34 cellular contexts compared by ENCODE assay signal in the genomic region with DNA sequence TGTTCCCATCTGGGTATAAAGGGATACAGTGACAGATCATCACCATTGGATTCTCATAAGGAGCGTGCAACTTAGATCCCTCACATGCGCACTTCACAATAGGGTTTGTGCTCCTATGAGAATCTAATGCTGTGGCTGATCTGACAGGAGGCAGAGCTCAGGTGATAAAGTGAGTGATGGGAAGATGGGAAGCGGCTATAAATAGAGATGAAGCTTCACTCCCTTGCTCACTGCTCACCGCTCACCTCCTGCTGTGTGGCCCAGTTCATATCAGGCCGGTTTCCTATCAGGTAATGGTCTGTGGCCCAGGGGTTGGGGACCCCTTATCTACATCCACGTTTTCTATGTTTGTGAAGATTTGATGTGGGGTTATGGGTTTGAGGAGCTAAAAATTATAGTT. TPM values are rescaled to one million over a fixed set of nuclear protein-coding genes. Genes with fewer than 3 reads are reported as not detected.
"Had no signal": no experiment of that assay in that cellular context is flagged by ENCODE, and none has a peak within 500 bp of the region (broad histone marks: within the 10 kb centered on the region; RNA-seq: fewer than 3 reads in every experiment).

No MANE protein-coding gene starts in this region.

- H3K4me3 ChIP-seq: adrenal gland, ascending aorta, cardiac muscle cell, coronary artery, dorsolateral prefrontal cortex, gastroesophageal sphincter, left lung, lower lobe of right lung, mucosa of descending colon, pancreas, right atrium auricular region, stomach, thyroid gland, upper lobe of left lung, vagina had no signal

- H3K9me3 ChIP-seq: adrenal gland, ascending aorta, gastroesophageal sphincter, left lung, lower lobe of right lung, mucosa of descending colon, pancreas, right atrium auricular region, stomach, thyroid gland, upper lobe of left lung, vagina had no signal

- H3K27me3 ChIP-seq: adrenal gland, ascending aorta, cardiac muscle cell, dorsolateral prefrontal cortex, gastroesophageal sphincter, left lung, pancreas, right atrium auricular region, stomach, thyroid gland, upper lobe of left lung, vagina had no signal

- ATAC-seq: activated CD4-positive, alpha-beta T cell treated with anti-CD3 and anti-CD28 coated beads for 36 hours; gastroesophageal sphincter; left lung; lower lobe of right lung; mucosa of descending colon; natural killer cell treated with Interleukin-12 subunit alpha and Interleukin-12 subunit beta and Interleukin-15 and Interleukin-18, amount 100 ng/mL, for 72 hours; pancreas; stimulated activated naive B cell treated with anti-CD40 and anti-IgM and Interleukin-4, amounts not matched to agents 10 μg/mL and 1 μg/mL and 100 μg/mL, for 72 hours had no signal

- H3K4me1 Mint-ChIP-seq: activated CD4-positive, alpha-beta T cell treated with anti-CD3 and anti-CD28 coated beads for 36 hours; activated naive CD8-positive, alpha-beta T cell treated with anti-CD3 and anti-CD28 coated beads for 36 hours; stimulated activated naive B cell treated with anti-CD40 and anti-IgM and Interleukin-4, amounts not matched to agents 10 μg/mL and 1 μg/mL and 100 μg/mL, for 72 hours had no signal

- H3K36me3 Mint-ChIP-seq: activated naive CD8-positive, alpha-beta T cell treated with anti-CD3 and anti-CD28 coated beads for 36 hours; brain; natural killer cell treated with Interleukin-12 subunit alpha and Interleukin-12 subunit beta and Interleukin-15 and Interleukin-18, amount 100 ng/mL, for 72 hours; stimulated activated naive B cell treated with anti-CD40 and anti-IgM and Interleukin-4, amounts not matched to agents 10 μg/mL and 1 μg/mL and 100 μg/mL, for 72 hours had no signal

- H3K27me3 Mint-ChIP-seq: activated CD4-positive, alpha-beta T cell treated with anti-CD3 and anti-CD28 coated beads for 36 hours; activated naive CD8-positive, alpha-beta T cell treated with anti-CD3 and anti-CD28 coated beads for 36 hours; brain; natural killer cell treated with Interleukin-12 subunit alpha and Interleukin-12 subunit beta and Interleukin-15 and Interleukin-18, amount 100 ng/mL, for 72 hours; stimulated activated naive B cell treated with anti-CD40 and anti-IgM and Interleukin-4, amounts not matched to agents 10 μg/mL and 1 μg/mL and 100 μg/mL, for 72 hours had no signal

- H3K27ac Mint-ChIP-seq: activated CD4-positive, alpha-beta T cell treated with anti-CD3 and anti-CD28 coated beads for 36 hours; activated naive CD4-positive, alpha-beta T cell treated with anti-CD3 and anti-CD28 coated beads for 36 hours; activated naive CD8-positive, alpha-beta T cell treated with anti-CD3 and anti-CD28 coated beads for 36 hours; natural killer cell treated with Interleukin-12 subunit alpha and Interleukin-12 subunit beta and Interleukin-15 and Interleukin-18, amount 100 ng/mL, for 72 hours; stimulated activated naive B cell treated with anti-CD40 and anti-IgM and Interleukin-4, amounts not matched to agents 10 μg/mL and 1 μg/mL and 100 μg/mL, for 72 hours; T-helper 2 cell treated with Interferon-gamma antibody and Interleukin-4, amounts not matched to agents 5 μg/mL and 100 μg/mL, for 36 hours had no signal

- H3K36me3 ChIP-seq: adrenal gland, ascending aorta, cardiac muscle cell, gastroesophageal sphincter, left lung, lower lobe of right lung, pancreas, right atrium auricular region, stomach, thyroid gland, upper lobe of left lung, vagina had no signal

- H3K9me3 Mint-ChIP-seq: activated naive CD4-positive, alpha-beta T cell treated with anti-CD3 and anti-CD28 coated beads for 36 hours; brain; natural killer cell treated with Interleukin-12 subunit alpha and Interleukin-12 subunit beta and Interleukin-15 and Interleukin-18, amount 100 ng/mL, for 72 hours; stimulated activated naive B cell treated with anti-CD40 and anti-IgM and Interleukin-4, amounts not matched to agents 10 μg/mL and 1 μg/mL and 100 μg/mL, for 72 hours; T-helper 2 cell treated with Interferon-gamma antibody and Interleukin-4, amounts not matched to agents 5 μg/mL and 100 μg/mL, for 36 hours had no signal

- H3K27ac ChIP-seq: adrenal gland, coronary artery, dorsolateral prefrontal cortex, gastroesophageal sphincter, left lung, lower lobe of right lung, pancreas, right atrium auricular region, stomach, thyroid gland, upper lobe of left lung, vagina had no signal

- H3K4me3 Mint-ChIP-seq: activated CD4-positive, alpha-beta T cell treated with anti-CD3 and anti-CD28 coated beads for 36 hours; activated naive CD4-positive, alpha-beta T cell treated with anti-CD3 and anti-CD28 coated beads for 36 hours; activated naive CD8-positive, alpha-beta T cell treated with anti-CD3 and anti-CD28 coated beads for 36 hours; natural killer cell treated with Interleukin-12 subunit alpha and Interleukin-12 subunit beta and Interleukin-15 and Interleukin-18, amount 100 ng/mL, for 72 hours; stimulated activated naive B cell treated with anti-CD40 and anti-IgM and Interleukin-4, amounts not matched to agents 10 μg/mL and 1 μg/mL and 100 μg/mL, for 72 hours; T-helper 2 cell treated with Interferon-gamma antibody and Interleukin-4, amounts not matched to agents 5 μg/mL and 100 μg/mL, for 36 hours had no signal

- DNase-seq: activated CD4-positive, alpha-beta T cell treated with anti-CD3 and anti-CD28 coated beads for 36 hours; activated CD4-positive, alpha-beta T cell treated with anti-CD3 and anti-CD28 coated beads, Interleukin-2, amount 50 U/mL, for 4 hours; activated CD4-positive, CD25-positive, alpha-beta regulatory T cell; activated CD8-positive, alpha-beta memory T cell treated with anti-CD3 and anti-CD28 coated beads for 24 hours; activated effector memory CD4-positive, alpha-beta T cell treated with anti-CD3 and anti-CD28 coated beads, Interleukin-2, amount 50 U/mL, for 16 hours; activated naive CD4-positive, alpha-beta T cell treated with anti-CD3 and anti-CD28 coated beads for 36 hours; activated naive CD8-positive, alpha-beta T cell treated with anti-CD3 and anti-CD28 coated beads for 36 hours; adrenal gland; dorsolateral prefrontal cortex; effector memory CD4-positive, alpha-beta T cell; erythroblast; head of caudate nucleus; hippocampal formation; lower lobe of right lung; mucosa of descending colon; nucleus accumbens; pancreas; stimulated activated CD4-positive, alpha-beta T cell treated with anti-CD3 and anti-CD28 coated beads, Interleukin-15, amount 100 ng/mL, for 24 hours; stimulated activated CD4-positive, alpha-beta T cell treated with anti-CD3 and anti-CD28 coated beads, Interleukin-2, amount 100 ng/mL, for 24 hours; stimulated activated naive B cell treated with anti-CD40 and anti-IgM and Interleukin-4, amounts not matched to agents 10 μg/mL and 1 μg/mL and 100 μg/mL, for 72 hours; stomach; T-helper 1 cell; thyroid gland; upper lobe of left lung had no signal

- H3K4me1 ChIP-seq: adrenal gland, gastroesophageal sphincter, left lung, lower lobe of right lung, pancreas, thyroid gland, upper lobe of left lung, vagina had no signal

RNA-seq across cellular contexts. Expression of a gene that starts 43.7 kb away (rescaled TPM):
- total RNA-seq: activated CD4-positive, alpha-beta T cell treated with anti-CD3 and anti-CD28 coated beads for 36 hours; activated naive CD4-positive, alpha-beta T cell treated with anti-CD3 and anti-CD28 coated beads for 36 hours; activated naive CD8-positive, alpha-beta T cell treated with anti-CD3 and anti-CD28 coated beads for 36 hours had no signal
